Comparison of ENCODE assay signal across 21 cellular contexts in the genomic region with DNA sequence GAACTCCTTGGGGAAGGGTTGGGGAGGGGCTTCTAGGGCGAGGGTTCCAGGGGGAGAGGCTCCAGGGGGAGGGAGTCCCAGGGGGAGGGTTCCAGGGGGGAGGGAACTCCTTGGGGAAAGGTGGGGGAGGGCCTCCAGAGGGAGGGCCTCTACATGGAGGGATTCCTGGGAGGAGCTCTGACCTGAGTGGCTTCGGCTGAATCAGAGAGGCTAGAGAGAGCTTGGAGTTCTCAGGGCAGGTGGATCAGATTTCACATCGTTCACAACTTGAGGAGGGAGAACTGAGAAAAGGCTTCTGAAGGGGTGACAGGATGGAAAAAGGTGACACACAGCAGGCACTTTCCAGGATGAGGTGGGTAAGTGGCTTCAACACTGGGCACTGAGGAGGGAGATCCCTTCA. TPM values are rescaled to one million over a fixed set of nuclear protein-coding genes. Genes with fewer than 3 reads are reported as not detected.
A peak's percentile ranks its signal among the peaks of the same experiment; 100 is the strongest.
DNase-seq lines count a peak whose midpoint lies in the region; ATAC-seq and FAIRE-seq lines count a peak whose summit lies in the region.
"Had no signal": no experiment of that assay in that cellular context is flagged by ENCODE, and none has a peak within 500 bp of the region (broad histone marks: within the 10 kb centered on the region; RNA-seq: fewer than 3 reads in every experiment).

No MANE protein-coding gene starts in this region.

- peak; percentile 35 for ATAC-seq in stimulated activated naive CD8-positive, alpha-beta T cell treated with anti-CD3 and anti-CD28 coated beads, Interleukin-15, amount 100 ng/mL, for 72 hours
- no peak for ATAC-seq in stimulated activated naive CD8-positive, alpha-beta T cell treated with anti-CD3 and anti-CD28 coated beads, Interleukin-15, Interleukin-2, amounts not matched to agents 100 U/mL and 50 U/mL, for 24 hours
- no peak for ATAC-seq in HG03175 (IDR thresholded peaks at IDR 0.05; ENCODE audit: unreplicated experiment)
- ATAC-seq: body of pancreas; CD8-positive, alpha-beta T cell; Right ventricle myocardium inferior; T-cell had no signal

- DNase-seq in stimulated activated naive CD8-positive, alpha-beta T cell treated with anti-CD3 and anti-CD28 coated beads, Interleukin-15, amount 100 ng/mL, for 72 hours, result no peak
- no peak for DNase-seq in stimulated activated naive CD8-positive, alpha-beta T cell treated with anti-CD3 and anti-CD28 coated beads, Interleukin-15, Interleukin-2, amounts not matched to agents 100 U/mL and 50 U/mL, for 24 hours
- DNase-seq in adipocyte (ENCODE audit: low read depth), result peak; percentile 20
- peak; percentile 35 for DNase-seq in myocyte (ENCODE audit: low read depth)
- no peak for DNase-seq in NCI-H1105 (lab: John Stamatoyannopoulos, UW)
- no peak for DNase-seq in RCC 7860 (ENCODE audit: low spot score)
- DNase-seq in SK-N-DZ (ENCODE audit: low spot score), result no peak
- DNase-seq: activated CD4-positive, alpha-beta T cell treated with anti-CD3 and anti-CD28 coated beads, Interleukin-2, amount 50 U/mL, for 48 hours; activated naive CD4-positive, alpha-beta T cell treated with anti-CD3 and anti-CD28 coated beads, Interleukin-2, amount 10 ng/mL, durations not matched to agents 7 days and 5 days; activated T-cell treated with anti-CD3 and anti-CD28 coated beads, Interleukin-2, amount 50 U/mL, for 24 hours; body of pancreas; CD8-positive, alpha-beta T cell; hypothalamus; KG1; NCI-H1092 treated with DMSO at 0.1 percent for 48 hours; NCI-H446; T-cell; transverse colon had no signal

- no peak overlapping the region for H3K4me3 Mint-ChIP-seq in stimulated activated naive CD8-positive, alpha-beta T cell treated with anti-CD3 and anti-CD28 coated beads, Interleukin-15, amount 100 ng/mL, for 72 hours
- H3K4me3 Mint-ChIP-seq: activated naive CD4-positive, alpha-beta T cell treated with anti-CD3 and anti-CD28 coated beads, Interleukin-2, amount 10 ng/mL, durations not matched to agents 7 days and 5 days; activated T-cell treated with anti-CD3 and anti-CD28 coated beads, Interleukin-2, amount 50 U/mL, for 24 hours; CD8-positive, alpha-beta T cell; T-cell had no signal

- FAIRE-seq in RCC 7860 (lab: Jason Lieb, UNC), result no peak

- peaks cover 13% of the 10 kb centered on the region for H3K4me1 ChIP-seq in adipocyte (ENCODE audit: control insufficient read depth, insufficient read depth, low read length)
- H3K4me1 ChIP-seq: body of pancreas had no signal

- no peak overlapping the region for H3K9ac ChIP-seq in adipocyte (ENCODE audit: low read length)

- no peak overlapping the region for H3K27ac Mint-ChIP-seq in stimulated activated naive CD8-positive, alpha-beta T cell treated with anti-CD3 and anti-CD28 coated beads, Interleukin-15, amount 100 ng/mL, for 72 hours
- H3K27ac Mint-ChIP-seq: activated naive CD4-positive, alpha-beta T cell treated with anti-CD3 and anti-CD28 coated beads, Interleukin-2, amount 10 ng/mL, durations not matched to agents 7 days and 5 days; activated T-cell treated with anti-CD3 and anti-CD28 coated beads, Interleukin-2, amount 50 U/mL, for 24 hours; CD8-positive, alpha-beta T cell; T-cell had no signal

- no peaks in the 10 kb centered on the region for H3K4me1 Mint-ChIP-seq in stimulated activated naive CD8-positive, alpha-beta T cell treated with anti-CD3 and anti-CD28 coated beads, Interleukin-15, amount 100 ng/mL, for 72 hours
- H3K4me1 Mint-ChIP-seq: activated naive CD4-positive, alpha-beta T cell treated with anti-CD3 and anti-CD28 coated beads, Interleukin-2, amount 10 ng/mL, durations not matched to agents 7 days and 5 days; T-cell had no signal

- peaks cover 34% of the 10 kb centered on the region for H3K27me3 Mint-ChIP-seq in stimulated activated naive CD8-positive, alpha-beta T cell treated with anti-CD3 and anti-CD28 coated beads, Interleukin-15, amount 100 ng/mL, for 72 hours

- no peaks in the 10 kb centered on the region for H3K9me3 ChIP-seq in adipocyte (ENCODE audit: control insufficient read depth, low read length)
- H3K9me3 ChIP-seq: body of pancreas, transverse colon had no signal

- no peaks in the 10 kb centered on the region for H3K36me3 ChIP-seq in adipocyte (ENCODE audit: control insufficient read depth, insufficient read depth, low read length, severe bottlenecking)
- H3K36me3 ChIP-seq: transverse colon had no signal

- H3K9me3 Mint-ChIP-seq in stimulated activated naive CD8-positive, alpha-beta T cell treated with anti-CD3 and anti-CD28 coated beads, Interleukin-15, amount 100 ng/mL, for 72 hours, result no peaks in the 10 kb centered on the region
- H3K9me3 Mint-ChIP-seq: activated naive CD4-positive, alpha-beta T cell treated with anti-CD3 and anti-CD28 coated beads, Interleukin-2, amount 10 ng/mL, durations not matched to agents 7 days and 5 days; activated T-cell treated with anti-CD3 and anti-CD28 coated beads, Interleukin-2, amount 50 U/mL, for 24 hours; CD8-positive, alpha-beta T cell; T-cell had no signal

- H3K27me3 ChIP-seq in adipocyte (replicated peaks; ENCODE audit: control insufficient read depth, insufficient read depth, low read length), result no peaks in the 10 kb centered on the region
- H3K27me3 ChIP-seq: body of pancreas, transverse colon had no signal

- H3K4me3 ChIP-seq in adipocyte (ENCODE audit: low read length), result no peak overlapping the region
- H3K4me3 ChIP-seq: body of pancreas, coronary artery, transverse colon had no signal

RNA-seq across cellular contexts. Expression of a gene that starts 49.1 kb away (rescaled TPM):
- total RNA-seq in myocyte, result 20.1 and 25.0 TPM in 2 replicates
- 50.2 TPM for polyA plus RNA-seq in myocyte (2012)
- polyA plus RNA-seq in SK-N-DZ (2014; cell fraction: cytosol; rRNA removed), result not detected in 2 replicates
- not detected in 2 replicates for polyA plus RNA-seq in SK-N-DZ (2014; cell fraction: nucleus; rRNA removed)
- total RNA-seq: CD8-positive, alpha-beta T cell had no signal

Comparison
In these comparisons a context has a peak if more than half of its experiments do, and no peak if none do; other contexts are left out.
1. DNase-seq: peak in adipocyte (single experiment) and myocyte (single experiment); none in stimulated activated naive CD8-positive, alpha-beta T cell treated with anti-CD3 and anti-CD28 coated beads, Interleukin-15, amount 100 ng/mL, for 72 hours (0 of 2), stimulated activated naive CD8-positive, alpha-beta T cell treated with anti-CD3 and anti-CD28 coated beads, Interleukin-15, Interleukin-2, amounts not matched to agents 100 U/mL and 50 U/mL, for 24 hours (single experiment), NCI-H1105 (single experiment), RCC 7860 (single experiment) and SK-N-DZ (single experiment).